Comparison of ENCODE assay signal across 10 cellular contexts in the genomic region with DNA sequence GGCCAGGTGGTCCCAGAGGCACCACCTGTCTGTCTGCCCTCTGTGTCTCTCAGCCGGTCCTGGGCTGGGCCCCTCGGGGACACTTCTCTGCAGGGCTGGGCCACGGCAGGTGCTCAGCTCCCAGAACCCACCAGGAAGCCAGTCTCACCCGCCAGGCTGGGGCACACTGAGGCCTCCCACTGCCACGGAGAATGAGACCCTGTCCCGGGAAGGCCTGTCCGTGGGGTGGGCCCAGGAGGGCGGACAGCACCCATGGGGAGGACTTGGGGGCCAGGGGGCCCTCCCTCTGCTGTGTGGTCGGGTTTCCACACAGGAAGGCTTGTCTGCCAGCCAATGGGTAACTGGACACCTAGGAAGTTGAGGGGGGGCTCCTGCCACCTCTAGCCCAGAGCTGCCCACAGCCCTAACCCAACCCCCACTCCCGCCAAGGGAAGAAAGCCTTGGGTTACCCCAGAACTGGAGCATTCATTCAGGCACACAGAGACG. TPM values are rescaled to one million over a fixed set of nuclear protein-coding genes. Genes with fewer than 3 reads are reported as not detected.
DNase-seq lines count a peak whose midpoint lies in the region; ATAC-seq and TF ChIP-seq lines count a peak whose summit lies in the region.
"Had no signal": no experiment of that assay in that cellular context is flagged by ENCODE, and none has a peak within 500 bp of the region (broad histone marks: within the 10 kb centered on the region; RNA-seq: fewer than 3 reads in every experiment).

No MANE protein-coding gene starts in this region.

- H3K9me2 ChIP-seq in DOHH2 (replicated peaks; ENCODE audit: control insufficient read depth, low read length), result no peaks in the 10 kb centered on the region

- no peak for ATAC-seq in HG02763 (IDR thresholded peaks at IDR 0.05; ENCODE audit: unreplicated experiment)

- no peak for TF ChIP-seq RAD21 in Ishikawa (IDR thresholded peaks at IDR 0.05; ENCODE audit: low read depth)

- no peak for DNase-seq in trophoblast cell
- DNase-seq in GOT3 (lab: John Stamatoyannopoulos, UW), result no peak
- no peak for DNase-seq in NCI-H82 (lab: John Stamatoyannopoulos, UW)

- WGBS in trophoblast cell (ENCODE audit: extremely low coverage, insufficient coverage, insufficient read length), result no CpG with 5 or more reads among the region's 11 CpGs

- no peak overlapping the region for H4K12ac ChIP-seq in trophoblast cell (ENCODE audit: low read depth, low read length)

- peak overlapping the region; percentile 17 for H3K4ac ChIP-seq in trophoblast cell (ENCODE audit: low read depth, low read length)

- H3K9ac ChIP-seq in trophoblast cell (ENCODE audit: low read length), result no peak overlapping the region

- peaks cover 2% of the 10 kb centered on the region for H3F3A ChIP-seq in DOHH2 (ENCODE audit: control insufficient read depth, insufficient read depth)

- no peak overlapping the region for H4K8ac ChIP-seq in trophoblast cell (ENCODE audit: low read depth, low read length)

- H3K4me1 ChIP-seq in DOHH2 (ENCODE audit: control insufficient read depth, low read length), result peaks cover 53% of the 10 kb centered on the region
- peaks cover 5% of the 10 kb centered on the region in 2 experiments for H3K4me1 ChIP-seq in trophoblast cell (ENCODE audit: control insufficient read depth in 1 of 2, insufficient read depth in 2 of 2, low read length in 2 of 2)
- H3K4me1 ChIP-seq: foreskin keratinocyte had no signal

- H3K23ac ChIP-seq in trophoblast cell (ENCODE audit: low read length), result no peak overlapping the region

- no peak overlapping the region for H4K91ac ChIP-seq in trophoblast cell (ENCODE audit: low read depth, low read length)

- peak overlapping the region; percentile 24; the same call in 1 of the 2 replicates for H3K27ac ChIP-seq in DOHH2 (ENCODE audit: low read depth, low read length)
- H3K27ac ChIP-seq in angular gyrus (ENCODE audit: low read depth, low read length), result peak overlapping the region; percentile 93
- no peak overlapping the region for H3K27ac ChIP-seq in trophoblast cell (ENCODE audit: low read depth, low read length)
- H3K27ac ChIP-seq: foreskin keratinocyte had no signal

- peaks cover 8% of the 10 kb centered on the region for H3K79me1 ChIP-seq in trophoblast cell (ENCODE audit: low read length)

- H3K14ac ChIP-seq in trophoblast cell (ENCODE audit: low read length), result peak overlapping the region; percentile 10

- H3K4me2 ChIP-seq in DOHH2 (ENCODE audit: low read length) (peak overlapping the region; percentile 66), trophoblast cell (ENCODE audit: low read length) (peak overlapping the region; percentile 42)

- H3K18ac ChIP-seq in trophoblast cell (ENCODE audit: low read length), result peak overlapping the region; percentile 30

- peaks cover 41% of the 10 kb centered on the region for H3K79me2 ChIP-seq in DOHH2 (ENCODE audit: control insufficient read depth, low read length)
- peaks cover 12% of the 10 kb centered on the region for H3K79me2 ChIP-seq in trophoblast cell (ENCODE audit: control insufficient read depth, insufficient read depth, low read length, poor library complexity)

- peaks cover 4% of the 10 kb centered on the region for H4K20me1 ChIP-seq in DOHH2 (ENCODE audit: control insufficient read depth, insufficient read depth, low read depth, low read length)

- peaks cover 8% of the 10 kb centered on the region for H3K36me3 ChIP-seq in DOHH2 (ENCODE audit: control insufficient read depth, low read length)
- H3K36me3 ChIP-seq in trophoblast cell (ENCODE audit: control insufficient read depth in 1 of 2, insufficient read depth in 2 of 2, low read length in 2 of 2), result peaks cover under 1 to 3% of the 10 kb centered on the region in 2 experiments

- no peak for TF ChIP-seq CTCF in DOHH2 (IDR thresholded peaks at IDR 0.05; ENCODE audit: low read depth, low read length, poor library complexity, severe bottlenecking)

- no peak overlapping the region for H2BK12ac ChIP-seq in trophoblast cell (ENCODE audit: low read length)

- H3K9me3 ChIP-seq in DOHH2 (ENCODE audit: control insufficient read depth, insufficient read depth, low read length), result no peaks in the 10 kb centered on the region
- H3K9me3 ChIP-seq in trophoblast cell (ENCODE audit: insufficient read depth, low read depth, low read length), result no peaks in the 10 kb centered on the region
- H3K9me3 ChIP-seq: MG63 had no signal

- H3K4me3 ChIP-seq in DOHH2 (ENCODE audit: low read length) (peak overlapping the region; percentile 59), trophoblast cell (ENCODE audit: low read depth, low read length) (no peak overlapping the region)
- H3K4me3 ChIP-seq: MG63 had no signal

- H2BK120ac ChIP-seq in trophoblast cell (ENCODE audit: insufficient read depth, low read length, poor library complexity), result no peak overlapping the region

- H2BK5ac ChIP-seq in trophoblast cell (ENCODE audit: low read depth, low read length, poor library complexity), result no peak overlapping the region

- H3K27me3 ChIP-seq in DOHH2 (ENCODE audit: control insufficient read depth, low read length) (no peaks in the 10 kb centered on the region), trophoblast cell (ENCODE audit: insufficient read depth, low read length) (no peaks in the 10 kb centered on the region)
- H3K27me3 ChIP-seq: MG63 had no signal

- H2AK5ac ChIP-seq in trophoblast cell (ENCODE audit: low read length), result peak overlapping the region; percentile 66

- no peak for TF ChIP-seq EP300 in Ishikawa (IDR thresholded peaks at IDR 0.05; ENCODE audit: borderline replicate concordance)

- no peak overlapping the region for H2AFZ ChIP-seq in trophoblast cell (ENCODE audit: insufficient read depth, low read length, poor library complexity)

TF ChIP-seq in Ishikawa, 13 proteins besides CTCF, POLR2A, EP300 and RAD21:
- TF ChIP-seq NFIC (IDR thresholded peaks at IDR 0.05) (0 out of 2 replicates have a peak, but pooled peaks have one; percentile 3), CEBPB (IDR thresholded peaks at IDR 0.05) (no peak), FOXM1 (IDR thresholded peaks at IDR 0.05; ENCODE audit: borderline replicate concordance, low read depth) (0 out of 2 replicates have a peak, but pooled peaks have one; percentile 7)

RNA-seq across cellular contexts. Expression of a gene that starts 4.1 kb away (rescaled TPM):
- polyA plus RNA-seq in trophoblast cell (2013), result 432 and 443 TPM in 2 replicates

RNA-seq across cellular contexts. Expression of a gene that starts 6.3 kb away (rescaled TPM):
- not detected in 2 replicates for polyA plus RNA-seq in trophoblast cell (2013)
- polyA plus RNA-seq: foreskin keratinocyte, right cardiac atrium had no signal

RNA-seq across cellular contexts. Expression of a gene that starts 9.7 kb away (rescaled TPM):
- 0.06 TPM in 1 of 2 replicates, not detected in the other for polyA plus RNA-seq in trophoblast cell (2013)
- polyA plus RNA-seq: foreskin keratinocyte had no signal

RNA-seq across cellular contexts. Expression of a gene that starts 12.0 kb away (rescaled TPM):
- 0.57 and 0.61 TPM in 2 replicates for polyA plus RNA-seq in trophoblast cell (2013)

RNA-seq across cellular contexts. Expression of a gene that starts 14.1 kb away (rescaled TPM):
- not detected in 2 replicates for polyA plus RNA-seq in trophoblast cell (2013)
- polyA plus RNA-seq: foreskin keratinocyte had no signal
